In genomic region chr22:48574776-48575566, GRCh38 we compare ENCODE assay signal across 8 cellular contexts.
A peak's percentile ranks its signal among the peaks of the same experiment; 100 is the strongest.
DNase-seq lines count a peak whose midpoint lies in the region; ATAC-seq, FAIRE-seq and TF ChIP-seq lines count a peak whose summit lies in the region.

No MANE protein-coding gene starts in this region.

- H3K4me3 ChIP-seq in endothelial cell of umbilical vein (replicated peaks in 1 of 3; ENCODE audit: insufficient read depth in 1 of 3, low read depth in 1 of 3, low read length in 3 of 3) (no peak overlapping the region), neuron (ENCODE audit: low read length) (peak overlapping the region; percentile 32), stomach (peak overlapping the region in 2 of 4 donors; percentile 9 to 18)

- no peak overlapping the region for H3K27ac Mint-ChIP-seq in T-helper 1 cell treated with Interleukin-12 subunit alpha and Interleukin-12 subunit beta and Interleukin-4 antibody, amounts not matched to agents 30 μg/mL and 1 μg/mL, for 36 hours

- no peaks in the 10 kb centered on the region for H4K20me1 ChIP-seq in endothelial cell of umbilical vein (replicated peaks; ENCODE audit: control insufficient read depth, extremely low read depth, insufficient read depth, low read length)

- no peak for ATAC-seq in GM21619 (IDR thresholded peaks at IDR 0.05; ENCODE audit: unreplicated experiment)

- peaks cover 31% of the 10 kb centered on the region for H3K27me3 Mint-ChIP-seq in T-helper 1 cell treated with Interleukin-12 subunit alpha and Interleukin-12 subunit beta and Interleukin-4 antibody, amounts not matched to agents 30 μg/mL and 1 μg/mL, for 36 hours (ENCODE audit: low read depth)

- dilution Hi-C loops in endothelial cell of umbilical vein (cut with MboI; ENCODE audit: extremely low pct_ligation_motif_present, low sequenced_read_pairs) = no loop called here

- no peak overlapping the region for H3K27ac ChIP-seq in endothelial cell of umbilical vein (ENCODE audit: insufficient read depth, low read depth, low read length)
- no peak overlapping the region for H3K27ac ChIP-seq in stomach

- POLR2A ChIA-PET in endothelial cell of umbilical vein (lab: Charles Lee) = no interaction called here

- H3K9me3 Mint-ChIP-seq in T-helper 1 cell treated with Interleukin-12 subunit alpha and Interleukin-12 subunit beta and Interleukin-4 antibody, amounts not matched to agents 30 μg/mL and 1 μg/mL, for 36 hours = peaks cover 24% of the 10 kb centered on the region

- no peaks in the 10 kb centered on the region for H3K36me3 ChIP-seq in endothelial cell of umbilical vein (ENCODE audit: control insufficient read depth in 2 of 2, extremely low read depth in 1 of 2, insufficient read depth in 2 of 2, low read length in 2 of 2)
- H3K36me3 ChIP-seq in neuron (ENCODE audit: insufficient read depth, low read length) = no peaks in the 10 kb centered on the region
- no peaks in the 10 kb centered on the region for H3K36me3 ChIP-seq in stomach

- TF ChIP-seq EP300 in stomach (IDR thresholded peaks at IDR 0.05) = no peak

- CTCF ChIA-PET in endothelial cell of umbilical vein (lab: Charles Lee) = interaction anchor here (1.6 kb wide), 1 partner anchor 1127 kb away, joined by 3 read pairs; no protein-coding TSS in a partner anchor

- H3K27me3 ChIP-seq in endothelial cell of umbilical vein (ENCODE audit: control insufficient read depth in 2 of 2, insufficient read depth in 2 of 2, low read length in 2 of 2) = peaks cover 12 to 15% of the 10 kb centered on the region in 2 experiments
- H3K27me3 ChIP-seq in neuron (ENCODE audit: insufficient read depth, low read length) = peaks cover 45% of the 10 kb centered on the region
- H3K27me3 ChIP-seq in stomach = peaks cover 14 to 67% (median 29%) of the 10 kb centered on the region in 3 donors

- no peak for FAIRE-seq in endothelial cell of umbilical vein (lab: Jason Lieb, UNC)

- H2AFZ ChIP-seq in endothelial cell of umbilical vein (ENCODE audit: low read depth, low read length) (no peak overlapping the region), neuron (ENCODE audit: low read depth, low read length) (no peak overlapping the region)

- peak in 1 of 2 donors; percentile 25 for TF ChIP-seq CTCF in endothelial cell of umbilical vein (IDR thresholded peaks at IDR 0.05; ENCODE audit: extremely low read depth in 1 of 2, insufficient read depth in 1 of 2, low read depth in 1 of 2, low read length in 2 of 2)
- peak in 2 of 7 experiments; percentile 34 to 50 for TF ChIP-seq CTCF in stomach (IDR thresholded peaks at IDR 0.05)

- BruUV-seq in endothelial cell of umbilical vein (replicated peaks; lab: Mats Ljungman, UMichigan) = no TSS peak

- no peaks in the 10 kb centered on the region for H3K9me1 ChIP-seq in endothelial cell of umbilical vein (replicated peaks; ENCODE audit: control insufficient read depth, extremely low read depth, insufficient read depth, low read length)

- H3K9me3 ChIP-seq in endothelial cell of umbilical vein (replicated peaks; ENCODE audit: control insufficient read depth, insufficient read depth, low read length) = no peaks in the 10 kb centered on the region
- peaks cover 2% of the 10 kb centered on the region for H3K9me3 ChIP-seq in neuron (ENCODE audit: low read length)
- H3K9me3 ChIP-seq in stomach = peaks cover 0 to 12% (median 11%) of the 10 kb centered on the region in 4 donors

- no peak overlapping the region for H3K9ac ChIP-seq in endothelial cell of umbilical vein (replicated peaks; ENCODE audit: extremely low read depth, insufficient read depth, low read length)

- H3K4me1 Mint-ChIP-seq in T-helper 1 cell treated with Interleukin-12 subunit alpha and Interleukin-12 subunit beta and Interleukin-4 antibody, amounts not matched to agents 30 μg/mL and 1 μg/mL, for 36 hours (ENCODE audit: low read depth) = no peaks in the 10 kb centered on the region

- H3K4me3 Mint-ChIP-seq in T-helper 1 cell treated with Interleukin-12 subunit alpha and Interleukin-12 subunit beta and Interleukin-4 antibody, amounts not matched to agents 30 μg/mL and 1 μg/mL, for 36 hours = peak overlapping the region; percentile 19

- intact Hi-C loops in endothelial cell of umbilical vein (cut with micrococcal nuclease) (loop anchor here (10.0 kb wide), 2 partner anchors 730 to 1150 kb away; no protein-coding TSS in a partner anchor), stomach (cut with DNase I; ENCODE audit: low total_unique reads) (loop anchor here (10.0 kb wide), 2 partner anchors 730 to 1060 kb away; no protein-coding TSS in a partner anchor)

- DNase-seq in T-helper 1 cell = no peak
- peak; percentile 41 for DNase-seq in NCI-H510A treated with DMSO at 0.1 percent for 48 hours (lab: John Stamatoyannopoulos, UW)
- DNase-seq in endothelial cell of umbilical vein (ENCODE audit: low read depth, low spot score) = no peak
- DNase-seq in stomach = no peak
- no peak for DNase-seq in activated CD4-positive, CD25-positive, alpha-beta regulatory T cell (lab: John Stamatoyannopoulos, UW)

- H3K4me1 ChIP-seq in endothelial cell of umbilical vein (ENCODE audit: control insufficient read depth, extremely low read depth, insufficient read depth, low read length) = no peaks in the 10 kb centered on the region
- no peaks in the 10 kb centered on the region for H3K4me1 ChIP-seq in neuron (ENCODE audit: insufficient read depth, low read length)
- H3K4me1 ChIP-seq in stomach = peaks cover 3 to 25% (median 14%) of the 10 kb centered on the region in 4 donors

- H3K79me2 ChIP-seq in endothelial cell of umbilical vein (ENCODE audit: control insufficient read depth, insufficient read depth, low read length) = no peaks in the 10 kb centered on the region

- TF ChIP-seq POLR2A in endothelial cell of umbilical vein (IDR thresholded peaks at IDR 0.05; ENCODE audit: low read depth, low read length) (no peak), stomach (IDR thresholded peaks at IDR 0.05) (no peak)

- WGBS in stomach, 5 donors = 9 to 34% (median 12%) methylated on average over 23 to 84 of the region's 84 CpGs

- H3K4me2 ChIP-seq in endothelial cell of umbilical vein (ENCODE audit: insufficient read depth, low read length) = no peak overlapping the region

- no peaks in the 10 kb centered on the region for H3K36me3 Mint-ChIP-seq in T-helper 1 cell treated with Interleukin-12 subunit alpha and Interleukin-12 subunit beta and Interleukin-4 antibody, amounts not matched to agents 30 μg/mL and 1 μg/mL, for 36 hours (ENCODE audit: low read depth)

TF ChIP-seq in endothelial cell of umbilical vein, 7 proteins besides CTCF, POLR2A, EP300 and RAD21:
- no peak for TF ChIP-seq MAX (IDR thresholded peaks at IDR 0.05; ENCODE audit: insufficient read depth, insufficient read length)
- peak; percentile 46 for TF ChIP-seq EZH2 (IDR thresholded peaks at IDR 0.05; ENCODE audit: borderline replicate concordance, low read depth, low read length, severe bottlenecking)
